Comparison of ENCODE assay signal across 1 cellular context in the genomic region with DNA sequence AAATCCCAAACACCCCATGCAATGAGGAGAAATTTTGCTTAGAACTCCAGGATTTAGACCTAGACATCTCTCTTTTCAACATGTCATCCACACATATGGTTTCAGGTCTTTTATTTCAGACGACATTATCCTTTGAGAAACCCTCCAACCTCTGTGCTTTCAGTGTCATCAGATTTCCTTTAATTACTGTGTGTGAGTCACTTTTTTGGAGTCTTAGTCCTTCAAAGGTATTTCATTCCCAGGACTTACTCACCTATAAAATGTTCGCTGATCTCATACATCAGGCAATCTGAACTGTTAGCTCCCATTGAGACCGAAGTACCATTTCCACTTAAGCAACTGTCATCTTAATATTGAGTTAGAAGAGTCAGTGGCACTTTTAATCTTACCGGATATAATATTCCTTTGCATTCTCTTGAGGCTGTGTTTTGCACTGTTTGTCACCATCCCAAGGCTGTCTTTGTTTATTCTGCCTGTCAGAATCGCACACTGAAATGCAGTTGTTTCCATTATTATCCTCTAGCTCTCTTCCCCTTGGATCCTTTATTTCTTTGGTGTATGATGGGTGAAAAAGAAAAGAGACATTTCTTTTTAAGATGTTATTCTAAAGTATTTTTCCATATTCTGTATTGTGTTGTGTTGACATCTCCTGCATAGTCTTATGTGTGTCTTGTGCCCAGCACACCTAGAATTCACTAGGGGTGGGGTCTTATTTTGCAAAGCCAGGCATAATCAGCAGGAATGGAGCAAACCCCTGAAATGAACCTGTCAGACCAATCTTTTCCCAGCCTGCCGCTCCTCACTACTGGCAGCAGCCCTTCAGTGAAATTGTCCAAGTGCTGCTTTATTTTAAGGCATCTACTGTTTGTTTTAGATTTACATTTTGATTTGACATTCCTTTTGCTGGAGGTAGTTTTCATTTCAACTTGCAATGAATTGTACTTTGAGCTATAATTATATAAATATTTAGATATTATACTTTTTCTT.
TF ChIP-seq lines count a peak whose summit lies in the region.

No MANE protein-coding gene starts in this region.

TF ChIP-seq in HEK293, 187 proteins besides CTCF, POLR2A, EP300 and RAD21 (continued from another document):
- TF ChIP-seq, protein P1, sequence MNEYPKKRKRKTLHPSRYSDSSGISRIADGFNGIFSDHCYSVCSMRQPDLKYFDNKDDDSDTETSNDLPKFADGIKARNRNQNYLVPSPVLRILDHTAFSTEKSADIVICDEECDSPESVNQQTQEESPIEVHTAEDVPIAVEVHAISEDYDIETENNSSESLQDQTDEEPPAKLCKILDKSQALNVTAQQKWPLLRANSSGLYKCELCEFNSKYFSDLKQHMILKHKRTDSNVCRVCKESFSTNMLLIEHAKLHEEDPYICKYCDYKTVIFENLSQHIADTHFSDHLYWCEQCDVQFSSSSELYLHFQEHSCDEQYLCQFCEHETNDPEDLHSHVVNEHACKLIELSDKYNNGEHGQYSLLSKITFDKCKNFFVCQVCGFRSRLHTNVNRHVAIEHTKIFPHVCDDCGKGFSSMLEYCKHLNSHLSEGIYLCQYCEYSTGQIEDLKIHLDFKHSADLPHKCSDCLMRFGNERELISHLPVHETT (tag by site-specific recombination; IDR thresholded peaks at IDR 0.05): peak; percentile 42; the same call in 1 of the 2 replicates
- TF ChIP-seq ZNF629 (tag by site-specific recombination; IDR thresholded peaks at IDR 0.05) (peak; percentile 90), ZBTB21 (tag by site-specific recombination; IDR thresholded peaks at IDR 0.05) (0 out of 2 replicates have a peak, but pooled peaks have one; percentile 21), FEZF1 (tag by site-specific recombination; IDR thresholded peaks at IDR 0.05) (peak; percentile 30; the same call in 1 of the 2 replicates), ZNF677 (tag by site-specific recombination; IDR thresholded peaks at IDR 0.05) (no peak), ZFP41 (tag by site-specific recombination; IDR thresholded peaks at IDR 0.05; ENCODE audit: borderline replicate concordance) (no peak), ZNF660 (tag by site-specific recombination; IDR thresholded peaks at IDR 0.05) (peak; percentile 56), ZNF184 (tag by site-specific recombination; IDR thresholded peaks at IDR 0.05) (0 out of 2 replicates have a peak, but pooled peaks have one; percentile 60), ZNF24 (tag by site-specific recombination; IDR thresholded peaks at IDR 0.05) (peak; percentile 40; the same call in 1 of the 2 replicates), ZNF600 (tag by site-specific recombination; IDR thresholded peaks at IDR 0.05) (0 out of 2 replicates have a peak, but pooled peaks have one; percentile 19), ZNF2 (tag by site-specific recombination; IDR thresholded peaks at IDR 0.05) (0 out of 2 replicates have a peak, but pooled peaks have one; percentile 32), GFI1B (tag by site-specific recombination; IDR thresholded peaks at IDR 0.05) (peak; percentile 74), WT1 (tag by site-specific recombination; IDR thresholded peaks at IDR 0.05) (no peak), PRDM1 (tag by site-specific recombination; IDR thresholded peaks at IDR 0.05) (peak; percentile 66), ZNF510 (tag by site-specific recombination; IDR thresholded peaks at IDR 0.05; ENCODE audit: insufficient replicate concordance) (no peak), SP7 (tag by site-specific recombination; IDR thresholded peaks at IDR 0.05) (peak; percentile 87), IKZF3 (tag by site-specific recombination; IDR thresholded peaks at IDR 0.05) (peak; percentile 39; the same call in 1 of the 2 replicates), BCL11A (tag by site-specific recombination; IDR thresholded peaks at IDR 0.05; ENCODE audit: low read depth) (peak; percentile 52; the same call in 1 of the 2 replicates), MYNN (tag by site-specific recombination; IDR thresholded peaks at IDR 0.05; ENCODE audit: borderline replicate concordance) (peak; percentile 37; the same call in 1 of the 2 replicates), ZXDB (tag by site-specific recombination; IDR thresholded peaks at IDR 0.05) (0 out of 2 replicates have a peak, but pooled peaks have one; percentile 30), ZNF37A (tag by site-specific recombination; IDR thresholded peaks at IDR 0.05) (no peak)
- TF ChIP-seq, protein P2, sequence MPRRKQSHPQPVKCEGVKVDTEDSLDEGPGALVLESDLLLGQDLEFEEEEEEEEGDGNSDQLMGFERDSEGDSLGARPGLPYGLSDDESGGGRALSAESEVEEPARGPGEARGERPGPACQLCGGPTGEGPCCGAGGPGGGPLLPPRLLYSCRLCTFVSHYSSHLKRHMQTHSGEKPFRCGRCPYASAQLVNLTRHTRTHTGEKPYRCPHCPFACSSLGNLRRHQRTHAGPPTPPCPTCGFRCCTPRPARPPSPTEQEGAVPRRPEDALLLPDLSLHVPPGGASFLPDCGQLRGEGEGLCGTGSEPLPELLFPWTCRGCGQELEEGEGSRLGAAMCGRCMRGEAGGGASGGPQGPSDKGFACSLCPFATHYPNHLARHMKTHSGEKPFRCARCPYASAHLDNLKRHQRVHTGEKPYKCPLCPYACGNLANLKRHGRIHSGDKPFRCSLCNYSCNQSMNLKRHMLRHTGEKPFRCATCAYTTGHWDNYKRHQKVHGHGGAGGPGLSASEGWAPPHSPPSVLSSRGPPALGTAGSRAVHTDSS (tag by site-specific recombination; IDR thresholded peaks at IDR 0.05): no peak
- TF ChIP-seq, protein P3, sequence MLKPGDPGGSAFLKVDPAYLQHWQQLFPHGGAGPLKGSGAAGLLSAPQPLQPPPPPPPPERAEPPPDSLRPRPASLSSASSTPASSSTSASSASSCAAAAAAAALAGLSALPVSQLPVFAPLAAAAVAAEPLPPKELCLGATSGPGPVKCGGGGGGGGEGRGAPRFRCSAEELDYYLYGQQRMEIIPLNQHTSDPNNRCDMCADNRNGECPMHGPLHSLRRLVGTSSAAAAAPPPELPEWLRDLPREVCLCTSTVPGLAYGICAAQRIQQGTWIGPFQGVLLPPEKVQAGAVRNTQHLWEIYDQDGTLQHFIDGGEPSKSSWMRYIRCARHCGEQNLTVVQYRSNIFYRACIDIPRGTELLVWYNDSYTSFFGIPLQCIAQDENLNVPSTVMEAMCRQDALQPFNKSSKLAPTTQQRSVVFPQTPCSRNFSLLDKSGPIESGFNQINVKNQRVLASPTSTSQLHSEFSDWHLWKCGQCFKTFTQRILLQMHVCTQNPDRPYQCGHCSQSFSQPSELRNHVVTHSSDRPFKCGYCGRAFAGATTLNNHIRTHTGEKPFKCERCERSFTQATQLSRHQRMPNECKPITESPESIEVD (tag by site-specific recombination; IDR thresholded peaks at IDR 0.05): peak; percentile 70
- TF ChIP-seq, protein P4, sequence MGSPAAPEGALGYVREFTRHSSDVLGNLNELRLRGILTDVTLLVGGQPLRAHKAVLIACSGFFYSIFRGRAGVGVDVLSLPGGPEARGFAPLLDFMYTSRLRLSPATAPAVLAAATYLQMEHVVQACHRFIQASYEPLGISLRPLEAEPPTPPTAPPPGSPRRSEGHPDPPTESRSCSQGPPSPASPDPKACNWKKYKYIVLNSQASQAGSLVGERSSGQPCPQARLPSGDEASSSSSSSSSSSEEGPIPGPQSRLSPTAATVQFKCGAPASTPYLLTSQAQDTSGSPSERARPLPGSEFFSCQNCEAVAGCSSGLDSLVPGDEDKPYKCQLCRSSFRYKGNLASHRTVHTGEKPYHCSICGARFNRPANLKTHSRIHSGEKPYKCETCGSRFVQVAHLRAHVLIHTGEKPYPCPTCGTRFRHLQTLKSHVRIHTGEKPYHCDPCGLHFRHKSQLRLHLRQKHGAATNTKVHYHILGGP (tag by site-specific recombination; IDR thresholded peaks at IDR 0.05): 0 out of 2 replicates have a peak, but pooled peaks have one; percentile 6
- TF ChIP-seq, protein P5, sequence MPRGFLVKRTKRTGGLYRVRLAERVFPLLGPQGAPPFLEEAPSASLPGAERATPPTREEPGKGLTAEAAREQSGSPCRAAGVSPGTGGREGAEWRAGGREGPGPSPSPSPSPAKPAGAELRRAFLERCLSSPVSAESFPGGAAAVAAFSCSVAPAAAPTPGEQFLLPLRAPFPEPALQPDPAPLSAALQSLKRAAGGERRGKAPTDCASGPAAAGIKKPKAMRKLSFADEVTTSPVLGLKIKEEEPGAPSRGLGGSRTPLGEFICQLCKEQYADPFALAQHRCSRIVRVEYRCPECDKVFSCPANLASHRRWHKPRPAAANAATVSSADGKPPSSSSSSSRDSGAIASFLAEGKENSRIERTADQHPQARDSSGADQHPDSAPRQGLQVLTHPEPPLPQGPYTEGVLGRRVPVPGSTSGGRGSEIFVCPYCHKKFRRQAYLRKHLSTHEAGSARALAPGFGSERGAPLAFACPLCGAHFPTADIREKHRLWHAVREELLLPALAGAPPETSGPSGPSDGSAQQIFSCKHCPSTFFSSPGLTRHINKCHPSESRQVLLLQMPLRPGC (tag by site-specific recombination; IDR thresholded peaks at IDR 0.05): peak; percentile 90
- TF ChIP-seq, protein P6, sequence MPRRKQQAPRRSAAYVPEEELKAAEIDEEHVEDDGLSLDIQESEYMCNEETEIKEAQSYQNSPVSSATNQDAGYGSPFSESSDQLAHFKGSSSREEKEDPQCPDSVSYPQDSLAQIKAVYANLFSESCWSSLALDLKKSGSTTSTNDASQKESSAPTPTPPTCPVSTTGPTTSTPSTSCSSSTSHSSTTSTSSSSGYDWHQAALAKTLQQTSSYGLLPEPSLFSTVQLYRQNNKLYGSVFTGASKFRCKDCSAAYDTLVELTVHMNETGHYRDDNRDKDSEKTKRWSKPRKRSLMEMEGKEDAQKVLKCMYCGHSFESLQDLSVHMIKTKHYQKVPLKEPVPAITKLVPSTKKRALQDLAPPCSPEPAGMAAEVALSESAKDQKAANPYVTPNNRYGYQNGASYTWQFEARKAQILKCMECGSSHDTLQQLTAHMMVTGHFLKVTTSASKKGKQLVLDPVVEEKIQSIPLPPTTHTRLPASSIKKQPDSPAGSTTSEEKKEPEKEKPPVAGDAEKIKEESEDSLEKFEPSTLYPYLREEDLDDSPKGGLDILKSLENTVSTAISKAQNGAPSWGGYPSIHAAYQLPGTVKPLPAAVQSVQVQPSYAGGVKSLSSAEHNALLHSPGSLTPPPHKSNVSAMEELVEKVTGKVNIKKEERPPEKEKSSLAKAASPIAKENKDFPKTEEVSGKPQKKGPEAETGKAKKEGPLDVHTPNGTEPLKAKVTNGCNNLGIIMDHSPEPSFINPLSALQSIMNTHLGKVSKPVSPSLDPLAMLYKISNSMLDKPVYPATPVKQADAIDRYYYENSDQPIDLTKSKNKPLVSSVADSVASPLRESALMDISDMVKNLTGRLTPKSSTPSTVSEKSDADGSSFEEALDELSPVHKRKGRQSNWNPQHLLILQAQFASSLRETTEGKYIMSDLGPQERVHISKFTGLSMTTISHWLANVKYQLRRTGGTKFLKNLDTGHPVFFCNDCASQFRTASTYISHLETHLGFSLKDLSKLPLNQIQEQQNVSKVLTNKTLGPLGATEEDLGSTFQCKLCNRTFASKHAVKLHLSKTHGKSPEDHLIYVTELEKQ (tag by site-specific recombination; IDR thresholded peaks at IDR 0.05; ENCODE audit: borderline replicate concordance): peak; percentile 67
TF ChIP-seq in HEK293: peak in this region for 24.
